Comparison of ENCODE assay signal across 2 cellular contexts in genomic region chr1:39490596-39491145, GRCh38.
TF ChIP-seq lines count a peak whose summit lies in the region.

No MANE protein-coding gene starts in this region.

TF ChIP-seq in SK-N-SH, 30 proteins besides CTCF, POLR2A, EP300 and RAD21 (continued from another document):
- no peak for TF ChIP-seq PBX3 (IDR thresholded peaks at IDR 0.05)

TF ChIP-seq in Ishikawa, 13 proteins besides CTCF, POLR2A, EP300 and RAD21 (continued from another document):
- TF ChIP-seq, protein P1, sequence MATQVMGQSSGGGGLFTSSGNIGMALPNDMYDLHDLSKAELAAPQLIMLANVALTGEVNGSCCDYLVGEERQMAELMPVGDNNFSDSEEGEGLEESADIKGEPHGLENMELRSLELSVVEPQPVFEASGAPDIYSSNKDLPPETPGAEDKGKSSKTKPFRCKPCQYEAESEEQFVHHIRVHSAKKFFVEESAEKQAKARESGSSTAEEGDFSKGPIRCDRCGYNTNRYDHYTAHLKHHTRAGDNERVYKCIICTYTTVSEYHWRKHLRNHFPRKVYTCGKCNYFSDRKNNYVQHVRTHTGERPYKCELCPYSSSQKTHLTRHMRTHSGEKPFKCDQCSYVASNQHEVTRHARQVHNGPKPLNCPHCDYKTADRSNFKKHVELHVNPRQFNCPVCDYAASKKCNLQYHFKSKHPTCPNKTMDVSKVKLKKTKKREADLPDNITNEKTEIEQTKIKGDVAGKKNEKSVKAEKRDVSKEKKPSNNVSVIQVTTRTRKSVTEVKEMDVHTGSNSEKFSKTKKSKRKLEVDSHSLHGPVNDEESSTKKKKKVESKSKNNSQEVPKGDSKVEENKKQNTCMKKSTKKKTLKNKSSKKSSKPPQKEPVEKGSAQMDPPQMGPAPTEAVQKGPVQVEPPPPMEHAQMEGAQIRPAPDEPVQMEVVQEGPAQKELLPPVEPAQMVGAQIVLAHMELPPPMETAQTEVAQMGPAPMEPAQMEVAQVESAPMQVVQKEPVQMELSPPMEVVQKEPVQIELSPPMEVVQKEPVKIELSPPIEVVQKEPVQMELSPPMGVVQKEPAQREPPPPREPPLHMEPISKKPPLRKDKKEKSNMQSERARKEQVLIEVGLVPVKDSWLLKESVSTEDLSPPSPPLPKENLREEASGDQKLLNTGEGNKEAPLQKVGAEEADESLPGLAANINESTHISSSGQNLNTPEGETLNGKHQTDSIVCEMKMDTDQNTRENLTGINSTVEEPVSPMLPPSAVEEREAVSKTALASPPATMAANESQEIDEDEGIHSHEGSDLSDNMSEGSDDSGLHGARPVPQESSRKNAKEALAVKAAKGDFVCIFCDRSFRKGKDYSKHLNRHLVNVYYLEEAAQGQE (IDR thresholded peaks at IDR 0.05; ENCODE audit: low read depth): no peak
